ENCODE assay signal across 8 cellular contexts in genomic region chr2:171161425-171162289, GRCh38. TPM values are rescaled to one million over a fixed set of nuclear protein-coding genes. Genes with fewer than 3 reads are reported as not detected.
DNase-seq lines count a peak whose midpoint lies in the region; ATAC-seq and TF ChIP-seq lines count a peak whose summit lies in the region.

No MANE protein-coding gene starts in this region.

- peak overlapping the region; percentile 89 for H3K4me3 Mint-ChIP-seq in GM23338

- H3K27ac Mint-ChIP-seq in GM23338: peak overlapping the region; percentile 96

- H3K36me3 ChIP-seq in GM23338 (ENCODE audit: insufficient read depth): no peaks in the 10 kb centered on the region
- peaks cover 10% of the 10 kb centered on the region for H3K36me3 ChIP-seq in SJSA1
- no peaks in the 10 kb centered on the region for H3K36me3 ChIP-seq in fibroblast of lung (ENCODE audit: control insufficient read depth, insufficient read depth, low read length)

- H3F3A ChIP-seq in GM23338 (replicated peaks; ENCODE audit: low read depth): no peaks in the 10 kb centered on the region; the same call in 1 of the 2 replicates

- no peaks in the 10 kb centered on the region for H3K9me2 ChIP-seq in GM23338 (ENCODE audit: insufficient read depth)

- ATAC-seq in GM23338 (no peak), GM19397 (IDR thresholded peaks at IDR 0.05; ENCODE audit: unreplicated experiment) (no peak), left colon (no peak)

- H3K27me3 ChIP-seq in GM23338 (ENCODE audit: insufficient read depth) (no peaks in the 10 kb centered on the region), SJSA1 (replicated peaks) (no peaks in the 10 kb centered on the region), fibroblast of lung (ENCODE audit: control insufficient read depth, insufficient read depth, low read length) (no peaks in the 10 kb centered on the region)

- H4K20me1 ChIP-seq in GM23338 (replicated peaks; ENCODE audit: insufficient read depth) (peaks cover 20% of the 10 kb centered on the region; the same call in 1 of the 2 replicates), fibroblast of lung (ENCODE audit: control insufficient read depth, extremely low read depth, insufficient read depth, low read length) (no peaks in the 10 kb centered on the region)

- DNase-seq in GM23338 (ENCODE audit: low spot score) (no peak), SJSA1 (ENCODE audit: low read depth in 1 of 2, low spot score in 2 of 2) (no peak), fibroblast of lung (ENCODE audit: low read depth in 2 of 2) (no peak), retina (peak; percentile 8), NCI-H1436 (lab: John Stamatoyannopoulos, UW) (no peak), left colon (no peak)
- no peak for DNase-seq in stimulated activated CD4-positive, alpha-beta T cell treated with anti-CD3 and anti-CD28 coated beads, Interleukin-4, amount 100 ng/mL, for 1 hour

- H3K4me2 ChIP-seq in GM23338 (peak overlapping the region; percentile 84), fibroblast of lung (ENCODE audit: extremely low read depth, insufficient read depth, low read length) (peak overlapping the region; percentile 79)

- peak overlapping the region; percentile 75 for H3K4me3 ChIP-seq in GM23338
- H3K4me3 ChIP-seq in SJSA1: peak overlapping the region; percentile 93
- H3K4me3 ChIP-seq in fibroblast of lung (replicated peaks in 1 of 4; ENCODE audit: control extremely low read depth in 1 of 4, insufficient read depth in 1 of 4, low read depth in 3 of 4, low read length in 4 of 4): peak overlapping the region; percentile 50 to 83 (median 65)

- H3K36me3 Mint-ChIP-seq in GM23338 (ENCODE audit: low read depth): peaks cover 7% of the 10 kb centered on the region; the same call in 1 of the 3 replicates

- intact Hi-C loops in left colon (cut with DNase I, micrococcal nuclease): no loop called here

- no peak for TF ChIP-seq CTCF in GM23338 (conservative IDR thresholded peaks at IDR 0.05; ENCODE audit: low read depth in 2 of 2)
- no peak for TF ChIP-seq CTCF in fibroblast of lung (conservative IDR thresholded peaks at IDR 0.05 in 1 of 2, IDR thresholded peaks at IDR 0.05 in 1 of 2; ENCODE audit: low read depth in 1 of 2, low read length in 2 of 2)

- H3K27ac ChIP-seq in GM23338 (ENCODE audit: low read depth) (peak overlapping the region; percentile 91), SJSA1 (peak overlapping the region; percentile 5; the same call in 1 of the 2 replicates), fibroblast of lung (ENCODE audit: insufficient read depth, low read length) (peak overlapping the region; percentile 11)

- H3K9me3 ChIP-seq in SJSA1 (replicated peaks) (no peaks in the 10 kb centered on the region), fibroblast of lung (ENCODE audit: control insufficient read depth, insufficient read depth, low read depth, low read length) (no peaks in the 10 kb centered on the region)

- peaks cover 3% of the 10 kb centered on the region; the same call in 2 of the 3 replicates for H3K9me3 Mint-ChIP-seq in GM23338

- H3K27me3 Mint-ChIP-seq in GM23338 (ENCODE audit: insufficient read depth, low read depth, poor library complexity): peaks cover 9% of the 10 kb centered on the region

- H3K9ac ChIP-seq in fibroblast of lung (ENCODE audit: insufficient read depth, low read length): peak overlapping the region; percentile 48

- H3K79me2 ChIP-seq in GM23338 (replicated peaks; ENCODE audit: insufficient read depth) (peaks cover 43% of the 10 kb centered on the region), fibroblast of lung (ENCODE audit: control insufficient read depth, insufficient read depth, low read length) (peaks cover 33% of the 10 kb centered on the region)

- H3K4me1 ChIP-seq in GM23338 (ENCODE audit: insufficient read depth) (peaks cover 35% of the 10 kb centered on the region), SJSA1 (replicated peaks) (peaks cover 10% of the 10 kb centered on the region), fibroblast of lung (ENCODE audit: control insufficient read depth, extremely low read depth, insufficient read depth, low read length) (no peaks in the 10 kb centered on the region)

- H2AFZ ChIP-seq in GM23338 (peak overlapping the region; percentile 84), fibroblast of lung (ENCODE audit: low read length) (peak overlapping the region; percentile 74)

- H3K4me1 Mint-ChIP-seq in GM23338: peaks cover 36% of the 10 kb centered on the region

TF ChIP-seq in GM23338, 12 proteins besides CTCF, POLR2A, EP300 and RAD21:
- TF ChIP-seq EZH2phosphoT487 (IDR thresholded peaks at IDR 0.05; ENCODE audit: unreplicated experiment): no peak
- no peak for TF ChIP-seq NANOG (IDR thresholded peaks at IDR 0.05; ENCODE audit: borderline replicate concordance)
- TF ChIP-seq ZNF462 (CRISPR knock-in tag; IDR thresholded peaks at IDR 0.05): no peak

RNA-seq across cellular contexts. Expression of gene TLK1, which starts 1.0 kb away (rescaled TPM):
- 39.7 and 41.2 TPM in 2 replicates for total RNA-seq in GM23338 (2014; rRNA removed; shearing (Covaris generic))
- polyA plus RNA-seq in GM23338 (2016; fragmentation: Nextera tagmentation; extraction: Ambion mirVana): 37.0 and 45.0 TPM in 2 replicates
- total RNA-seq in SJSA1 (2014; rRNA removed; shearing (Covaris generic)): 11.5 and 20.4 TPM in 2 replicates
- 18.2 and 29.9 TPM in 2 replicates for total RNA-seq in fibroblast of lung
- 22.1 and 23.5 TPM in 2 replicates for polyA plus RNA-seq in fibroblast of lung
- polyA plus RNA-seq in fibroblast of lung (2012): 21.0 and 23.1 TPM in 2 replicates
- polyA minus RNA-seq in fibroblast of lung (ENCODE audit: low replicate concordance): 3.5 and 4.5 TPM in 2 replicates
- 100 to 1,000 TPM in 1 of 2 donors, 10 to 100 TPM in 1; 93.9 to 101 TPM for total RNA-seq in left colon

Comparison
In these comparisons a context has a peak if more than half of its experiments do, and no peak if none do; other contexts are left out.
1. H3K27ac ChIP-seq: peak in every context shown above with its lines; median percentile 91 in GM23338; 11 in fibroblast of lung; 5 in SJSA1.